26 cellular contexts compared by ENCODE assay signal in genomic region chr2:180925700-180926099, GRCh38. TPM values are rescaled to one million over a fixed set of nuclear protein-coding genes. Genes with fewer than 3 reads are reported as not detected.
A peak's percentile ranks its signal among the peaks of the same experiment; 100 is the strongest.
DNase-seq lines count a peak whose midpoint lies in the region; ATAC-seq, FAIRE-seq and TF ChIP-seq lines count a peak whose summit lies in the region.
"Had no signal": no experiment of that assay in that cellular context is flagged by ENCODE, and none has a peak within 500 bp of the region (broad histone marks: within the 10 kb centered on the region; RNA-seq: fewer than 3 reads in every experiment).

No MANE protein-coding gene starts in this region.

- no peaks in the 10 kb centered on the region for H4K20me1 ChIP-seq in GM23338 (replicated peaks; ENCODE audit: insufficient read depth)
- H4K20me1 ChIP-seq: BLaER1 had no signal

- no peaks in the 10 kb centered on the region for H3K27me3 ChIP-seq in GM23338 (ENCODE audit: insufficient read depth)
- no peaks in the 10 kb centered on the region for H3K27me3 ChIP-seq in small intestine (ENCODE audit: control insufficient read depth in 2 of 2, insufficient read depth in 2 of 2, low read length in 2 of 2)
- H3K27me3 ChIP-seq: BE2C, BLaER1 had no signal

- ATAC-seq in GM23338, result no peak
- ATAC-seq in left colon, result peak; percentile 52
- ATAC-seq in HG03159 (IDR thresholded peaks at IDR 0.05; ENCODE audit: unreplicated experiment), result no peak

- H3K4me3 Mint-ChIP-seq in GM23338 (no peak overlapping the region), nephron (no peak overlapping the region)
- H3K4me3 Mint-ChIP-seq: CD14-positive monocyte; CD4-positive, alpha-beta memory T cell; CD4-positive, CD25-positive, alpha-beta regulatory T cell; CD8-positive, alpha-beta memory T cell had no signal

- 0 out of 2 replicates have a peak overlapping the region, but pooled peaks have one; percentile 53 for H2AFZ ChIP-seq in GM23338

- H3K4me2 ChIP-seq in GM23338, result no peak overlapping the region
- H3K4me2 ChIP-seq: BLaER1 had no signal

- TF ChIP-seq CTCF in GM23338 (conservative IDR thresholded peaks at IDR 0.05; ENCODE audit: low read depth in 2 of 2) (no peak), nephron (IDR thresholded peaks at IDR 0.05; ENCODE audit: unreplicated experiment in 3 of 3) (no peak)

- H3F3A ChIP-seq in GM23338 (replicated peaks; ENCODE audit: low read depth), result no peaks in the 10 kb centered on the region

- H3K9me2 ChIP-seq in GM23338 (ENCODE audit: insufficient read depth), result no peaks in the 10 kb centered on the region

- H3K9me3 ChIP-seq in small intestine (ENCODE audit: control insufficient read depth, low read depth), result no peaks in the 10 kb centered on the region
- H3K9me3 ChIP-seq: BE2C, BLaER1 had no signal

- H3K4me1 Mint-ChIP-seq in GM23338 (no peaks in the 10 kb centered on the region), nephron (peaks cover 39% of the 10 kb centered on the region)
- H3K4me1 Mint-ChIP-seq: CD14-positive monocyte; CD4-positive, alpha-beta memory T cell; CD4-positive, CD25-positive, alpha-beta regulatory T cell; CD8-positive, alpha-beta memory T cell had no signal

- 12 to 50% (median 32%) methylated on average over 2 of the region's 2 CpGs for WGBS in small intestine, 3 donors

- H3K27ac ChIP-seq in GM23338 (ENCODE audit: low read depth) (no peak overlapping the region), small intestine (ENCODE audit: low read depth in 1 of 2, low read length in 1 of 2) (no peak overlapping the region)
- H3K27ac ChIP-seq: BLaER1 had no signal

- H3K27me3 Mint-ChIP-seq in GM23338 (ENCODE audit: insufficient read depth, low read depth, poor library complexity) (no peaks in the 10 kb centered on the region), nephron (ENCODE audit: low read depth) (no peaks in the 10 kb centered on the region)
- H3K27me3 Mint-ChIP-seq: CD4-positive, CD25-positive, alpha-beta regulatory T cell had no signal

- no peak overlapping the region for H3K27ac Mint-ChIP-seq in GM23338
- H3K27ac Mint-ChIP-seq in nephron, result peak overlapping the region; percentile 3 to 37 (median 9)
- H3K27ac Mint-ChIP-seq: CD14-positive monocyte; CD4-positive, alpha-beta memory T cell; CD4-positive, CD25-positive, alpha-beta regulatory T cell; CD8-positive, alpha-beta memory T cell had no signal

- H3K79me2 ChIP-seq in GM23338 (replicated peaks; ENCODE audit: insufficient read depth), result no peaks in the 10 kb centered on the region

- no peak overlapping the region for H3K4me3 ChIP-seq in GM23338
- H3K4me3 ChIP-seq in small intestine (ENCODE audit: low read depth in 1 of 2, low read length in 2 of 2), result no peak overlapping the region
- H3K4me3 ChIP-seq: BLaER1 had no signal

- DNase-seq in GM23338 (ENCODE audit: low spot score) (no peak), left colon (no peak), small intestine (peak; percentile 3), cerebellar nuclear complex (lab: John Stamatoyannopoulos, UW) (no peak), NCI-H1048 (lab: John Stamatoyannopoulos, UW) (no peak)
- DNase-seq: 8988T; ACHN; BE2C; C1 segment of cervical spinal cord; CD4-positive, alpha-beta memory T cell; CD4-positive, CD25-positive, alpha-beta regulatory T cell; CD8-positive, alpha-beta memory T cell; COR-L47; DMS 273 treated with DMSO at 0.1 percent for 48 hours; DMS153; DMS53; DMS79; GF-D8 had no signal

- H3K4me1 ChIP-seq in GM23338 (ENCODE audit: insufficient read depth), result no peaks in the 10 kb centered on the region
- no peaks in the 10 kb centered on the region for H3K4me1 ChIP-seq in small intestine (ENCODE audit: control insufficient read depth in 2 of 2, insufficient read depth in 1 of 2, low read depth in 1 of 2, low read length in 1 of 2)
- H3K4me1 ChIP-seq: BE2C, BLaER1 had no signal

- intact Hi-C loops in left colon (cut with DNase I, micrococcal nuclease), result no loop called here

- H3K36me3 ChIP-seq in GM23338 (ENCODE audit: insufficient read depth) (no peaks in the 10 kb centered on the region), small intestine (ENCODE audit: control insufficient read depth in 2 of 2, insufficient read depth in 2 of 2, low read length in 2 of 2) (no peaks in the 10 kb centered on the region)
- H3K36me3 ChIP-seq: BE2C, BLaER1 had no signal

- FAIRE-seq in small intestine (lab: Jason Lieb, UNC), result no peak
- FAIRE-seq: A204.1, G401.6, GM12891, GM19239 had no signal

- H3K36me3 Mint-ChIP-seq in GM23338 (ENCODE audit: low read depth), result no peaks in the 10 kb centered on the region
- no peaks in the 10 kb centered on the region for H3K36me3 Mint-ChIP-seq in nephron (ENCODE audit: low read depth)
- H3K36me3 Mint-ChIP-seq: CD14-positive monocyte; CD4-positive, alpha-beta memory T cell; CD4-positive, CD25-positive, alpha-beta regulatory T cell; CD8-positive, alpha-beta memory T cell had no signal

- H3K9me3 Mint-ChIP-seq in GM23338 (no peaks in the 10 kb centered on the region), nephron (no peaks in the 10 kb centered on the region)
- H3K9me3 Mint-ChIP-seq: CD8-positive, alpha-beta memory T cell had no signal

TF ChIP-seq in GM23338, 12 proteins besides CTCF, POLR2A, EP300 and RAD21 (continues in another document):
- TF ChIP-seq ZNF462 (CRISPR knock-in tag; IDR thresholded peaks at IDR 0.05) (no peak), EZH2 (IDR thresholded peaks at IDR 0.05; ENCODE audit: low read depth, unreplicated experiment) (no peak)

RNA-seq across cellular contexts. Expression of gene UBE2E3, which starts 54.7 kb away (rescaled TPM):
- total RNA-seq in GM23338 (2014; rRNA removed; shearing (Covaris generic)), result 84.9 and 112 TPM in 2 replicates
- polyA plus RNA-seq in GM23338 (2016; fragmentation: Nextera tagmentation; extraction: Ambion mirVana) (111 and 124 TPM in 2 replicates), small intestine (10 to 100 TPM; 55.3 to 62.8 (median 61.3) TPM)
- 10 to 100 TPM; 54.6 to 62.5 TPM for total RNA-seq in left colon
